Comparison of ENCODE assay signal across 29 cellular contexts in the genomic region with DNA sequence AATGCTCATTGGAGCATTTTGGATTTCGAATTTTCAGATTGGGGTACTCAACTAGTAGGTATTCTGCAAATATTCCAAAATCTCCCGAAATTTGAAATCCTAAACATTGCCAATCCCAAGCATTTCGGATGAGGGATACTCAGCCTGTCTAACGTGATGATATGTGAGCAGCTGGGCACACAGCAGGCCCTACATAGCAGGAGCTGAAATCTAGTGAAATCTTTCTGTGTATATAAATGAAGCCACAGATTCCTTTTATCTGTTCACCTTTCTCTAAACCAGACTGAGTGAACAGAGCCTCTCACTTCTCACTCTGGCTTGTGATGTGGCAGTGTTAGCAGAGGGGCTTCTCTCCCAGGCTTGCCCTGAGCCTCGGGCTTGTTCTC. TPM values are rescaled to one million over a fixed set of nuclear protein-coding genes. Genes with fewer than 3 reads are reported as not detected.
DNase-seq lines count a peak whose midpoint lies in the region; ATAC-seq lines count a peak whose summit lies in the region.
"Had no signal": no experiment of that assay in that cellular context is flagged by ENCODE, and none has a peak within 500 bp of the region (broad histone marks: within the 10 kb centered on the region; RNA-seq: fewer than 3 reads in every experiment).

No MANE protein-coding gene starts in this region.

- no peak overlapping the region for H4K91ac ChIP-seq in mesenchymal stem cell (ENCODE audit: low read length)

- no peak overlapping the region for H3K23ac ChIP-seq in mesenchymal stem cell (ENCODE audit: low read length in 2 of 2)

- 85% methylated on average over 3 of the region's 5 CpGs for WGBS in mesenchymal stem cell

- H3K36me3 ChIP-seq in Karpas-422 (ENCODE audit: insufficient read depth, low read length) = peaks cover 36% of the 10 kb centered on the region
- peaks cover 24 to 74% of the 10 kb centered on the region in 2 experiments for H3K36me3 ChIP-seq in mesenchymal stem cell (ENCODE audit: control insufficient read depth in 1 of 2, insufficient read depth in 2 of 2, low read depth in 1 of 2, low read length in 2 of 2)

- H2BK5ac ChIP-seq in mesenchymal stem cell (ENCODE audit: low read depth, low read length, poor library complexity, severe bottlenecking) = no peak overlapping the region

- H3K9me3 ChIP-seq in Karpas-422 (ENCODE audit: low read length) = no peaks in the 10 kb centered on the region
- H3K9me3 ChIP-seq in mesenchymal stem cell (ENCODE audit: control insufficient read depth, low read length) = no peaks in the 10 kb centered on the region
- H3K9me3 ChIP-seq: A549, gastrocnemius medialis, psoas muscle, sigmoid colon, thyroid gland had no signal

- peak overlapping the region; percentile 55 for H3K4me3 ChIP-seq in Karpas-422 (ENCODE audit: low read length)
- no peak overlapping the region for H3K4me3 ChIP-seq in mesenchymal stem cell (ENCODE audit: insufficient read depth in 1 of 2, low read depth in 1 of 2, low read length in 2 of 2)
- H3K4me3 ChIP-seq: A549, gastrocnemius medialis, psoas muscle, sigmoid colon, thyroid gland had no signal

- peaks cover 23% of the 10 kb centered on the region for H3K79me1 ChIP-seq in mesenchymal stem cell (replicated peaks; ENCODE audit: low read length, poor library complexity, severe bottlenecking)

- peaks cover 83% of the 10 kb centered on the region for H3K79me2 ChIP-seq in Karpas-422 (ENCODE audit: low read length)

- H3K27ac ChIP-seq in Karpas-422 (ENCODE audit: low read length) (peak overlapping the region; percentile 83), mesenchymal stem cell (ENCODE audit: low read length, poor library complexity, severe bottlenecking) (no peak overlapping the region)
- H3K27ac ChIP-seq: A549, gastrocnemius medialis, psoas muscle, sigmoid colon, thyroid gland had no signal

- peak; percentile 81 for DNase-seq in G401 (ENCODE audit: low spot score)
- DNase-seq in Karpas-422 = no peak
- DNase-seq in cerebellum (ENCODE audit: low spot score) = peak; percentile 73
- no peak for DNase-seq in mesenchymal stem cell
- DNase-seq in NCI-H2196 treated with DMSO at 0.1 percent for 48 hours (lab: John Stamatoyannopoulos, UW; ENCODE audit: unreplicated experiment) = no peak
- no peak for DNase-seq in NCI-H510A treated with DMSO at 0.1 percent for 48 hours (lab: John Stamatoyannopoulos, UW)
- DNase-seq: activated CD4-positive, alpha-beta T cell treated with anti-CD3 and anti-CD28 coated beads for 36 hours; activated CD8-positive, alpha-beta T cell treated with anti-CD3 and anti-CD28 coated beads, Interleukin-2, amount 10 ng/mL, durations not matched to agents 7 days and 5 days; activated naive CD4-positive, alpha-beta T cell treated with anti-CD3 and anti-CD28 coated beads, Interleukin-2, amount 50 U/mL, for 16 hours; amygdala; CD4-positive, alpha-beta T cell; gastrocnemius medialis; HCEC 1CT; midbrain; naive B cell; NCI-H1105 treated with DMSO at 0.1 percent for 48 hours; NCI-H187 treated with DMSO at 0.1 percent for 48 hours; NCI-H2171 treated with DMSO at 0.1 percent for 48 hours; psoas muscle; SHP77 treated with DMSO at 0.1 percent for 48 hours; sigmoid colon; stimulated activated CD4-positive, alpha-beta T cell treated with anti-CD3 and anti-CD28 coated beads, Interleukin-12 subunit alpha, Interleukin-12 subunit beta, amount 100 ng/mL, for 4 hours; stimulated activated CD4-positive, alpha-beta T cell treated with anti-CD3 and anti-CD28 coated beads, Interleukin-4, amount 100 ng/mL, for 1 hour; T-helper 9 cell; thyroid gland had no signal

- no peak overlapping the region for H4K8ac ChIP-seq in mesenchymal stem cell (ENCODE audit: low read length)

- H3K9ac ChIP-seq in Karpas-422 (ENCODE audit: low read length) (peak overlapping the region; percentile 17), mesenchymal stem cell (ENCODE audit: low read length) (no peak overlapping the region)

- H2AFZ ChIP-seq in Karpas-422 (ENCODE audit: low read length) = no peak overlapping the region
- H2AFZ ChIP-seq in mesenchymal stem cell (ENCODE audit: low read depth, low read length) = no peak overlapping the region

- no peak overlapping the region for H3K18ac ChIP-seq in mesenchymal stem cell (ENCODE audit: low read depth in 1 of 2, low read length in 2 of 2)

- no peaks in the 10 kb centered on the region for H3K9me2 ChIP-seq in Karpas-422 (replicated peaks; ENCODE audit: insufficient read depth, low read length)

- H2BK12ac ChIP-seq in mesenchymal stem cell (ENCODE audit: low read length in 2 of 2) = no peak overlapping the region

- no peaks in the 10 kb centered on the region for H3K27me3 ChIP-seq in Karpas-422 (ENCODE audit: low read length)
- no peaks in the 10 kb centered on the region for H3K27me3 ChIP-seq in mesenchymal stem cell (ENCODE audit: control insufficient read depth in 1 of 2, insufficient read depth in 1 of 2, low read length in 2 of 2)
- H3K27me3 ChIP-seq: gastrocnemius medialis, sigmoid colon, thyroid gland had no signal

- H3K4me2 ChIP-seq in Karpas-422 (ENCODE audit: low read depth, low read length, poor library complexity, severe bottlenecking) (peak overlapping the region; percentile 70), mesenchymal stem cell (ENCODE audit: low read length, poor library complexity, severe bottlenecking) (no peak overlapping the region)
- H3K4me2 ChIP-seq: A549 had no signal

- no peak overlapping the region for H3K4ac ChIP-seq in mesenchymal stem cell (ENCODE audit: low read depth in 1 of 2, low read length in 2 of 2)

- H3K14ac ChIP-seq in mesenchymal stem cell (ENCODE audit: low read length in 2 of 2) = no peak overlapping the region

- ATAC-seq in GM21390 (IDR thresholded peaks at IDR 0.05; ENCODE audit: unreplicated experiment) = no peak
- ATAC-seq in GM21447 (IDR thresholded peaks at IDR 0.05; ENCODE audit: unreplicated experiment) = no peak
- ATAC-seq: A549; activated CD4-positive, alpha-beta T cell treated with anti-CD3 and anti-CD28 coated beads for 36 hours; activated CD8-positive, alpha-beta T cell treated with anti-CD3 and anti-CD28 coated beads, Interleukin-2, amount 10 ng/mL, durations not matched to agents 7 days and 5 days; gastrocnemius medialis; left lobe of liver; psoas muscle had no signal

- in situ Hi-C loops in G401 (cut with HindIII; ENCODE audit: low sequenced_read_pairs) = no loop called here

- H2BK120ac ChIP-seq in mesenchymal stem cell (ENCODE audit: low read depth, low read length) = no peak overlapping the region

- peaks cover 55% of the 10 kb centered on the region for H3K4me1 ChIP-seq in Karpas-422 (ENCODE audit: low read length)
- H3K4me1 ChIP-seq in mesenchymal stem cell (ENCODE audit: control insufficient read depth, insufficient read depth, low read depth, low read length) = peaks cover 17% of the 10 kb centered on the region
- H3K4me1 ChIP-seq: A549, sigmoid colon, thyroid gland had no signal

- H4K20me1 ChIP-seq in Karpas-422 (ENCODE audit: insufficient read depth, low read depth, low read length) = peaks cover 27% of the 10 kb centered on the region

- H2BK15ac ChIP-seq in mesenchymal stem cell (ENCODE audit: low read depth, poor library complexity, severe bottlenecking) = no peak overlapping the region

- peak overlapping the region; percentile 24 for H2AK5ac ChIP-seq in mesenchymal stem cell (ENCODE audit: low read length, severe bottlenecking)

RNA-seq across cellular contexts. Expression of a gene that starts 17.8 kb away (rescaled TPM):
- 25.5 and 32.3 TPM in 2 replicates for total RNA-seq in G401 (2014; rRNA removed; shearing (Covaris generic))
- total RNA-seq in Karpas-422 (2014; rRNA removed; shearing (Covaris generic); ENCODE audit: low replicate concordance) = 58.3 and 71.9 TPM in 2 replicates
- 47.5 TPM for total RNA-seq in cerebellum
- 42.4 TPM for polyA plus RNA-seq in mesenchymal stem cell (2013, experiment 1 of 2)
- 40.7 TPM for polyA plus RNA-seq in mesenchymal stem cell (2013, experiment 2 of 2)

RNA-seq across cellular contexts. Expression of a gene that starts 23.7 kb away (rescaled TPM):
- total RNA-seq in G401 (2014; rRNA removed; shearing (Covaris generic)) = 1.3 and 5.4 TPM in 2 replicates
- total RNA-seq in Karpas-422 (2014; rRNA removed; shearing (Covaris generic); ENCODE audit: low replicate concordance) = 16.8 and 30.5 TPM in 2 replicates
- total RNA-seq in cerebellum = 12.0 TPM
- polyA plus RNA-seq in mesenchymal stem cell (2013, experiment 1 of 2) = 27.4 TPM
- polyA plus RNA-seq in mesenchymal stem cell (2013, experiment 2 of 2) = 25.0 TPM

Comparison
In these comparisons a context has a peak if more than half of its experiments do, and no peak if none do; other contexts are left out.
1. DNase-seq: peak in G401 (single experiment) and cerebellum (single experiment); none in Karpas-422 (single experiment), mesenchymal stem cell (single experiment), NCI-H2196 treated with DMSO at 0.1 percent for 48 hours (single experiment) and NCI-H510A treated with DMSO at 0.1 percent for 48 hours (single experiment).